33 cellular contexts compared by ENCODE assay signal in genomic region chr2:124088621-124089020, GRCh38.
"Had no signal": no experiment of that assay in that cellular context is flagged by ENCODE, and none has a peak within 500 bp of the region (broad histone marks: within the 10 kb centered on the region; RNA-seq: fewer than 3 reads in every experiment).

No MANE protein-coding gene starts in this region.

- ATAC-seq: activated CD8-positive, alpha-beta T cell treated with anti-CD3 and anti-CD28 coated beads for 36 hours; activated naive CD4-positive, alpha-beta T cell treated with anti-CD3 and anti-CD28 coated beads, Interleukin-2, amount 50 U/mL, for 72 hours; activated T-cell treated with anti-CD3 and anti-CD28 coated beads, Interleukin-2, amount 50 U/mL, for 4 hours; activated T-cell treated with anti-CD3 and anti-CD28 coated beads, Interleukin-2, amount 50 U/mL, for 72 hours; activated T-helper 17 cell treated with anti-CD3 and anti-CD28 coated beads, Interleukin-2, amount 50 U/mL, for 72 hours; body of pancreas had no signal

- FAIRE-seq: astrocyte, TTC549 had no signal

- H3K9me3 ChIP-seq: adrenal gland, body of pancreas, breast epithelium had no signal

- H3K4me3 ChIP-seq: adrenal gland, body of pancreas, breast epithelium had no signal

- H3K27me3 ChIP-seq: adrenal gland, body of pancreas, brain microvascular endothelial cell, breast epithelium had no signal

- H3K36me3 ChIP-seq: adrenal gland, brain microvascular endothelial cell, breast epithelium had no signal

- H3K27ac ChIP-seq: adrenal gland, body of pancreas, brain microvascular endothelial cell, breast epithelium, VCaP had no signal

- H3K4me1 ChIP-seq: adrenal gland, breast epithelium had no signal

- DNase-seq: activated B cell treated with CpG ODN at 0.5 μM for 24 hours; activated CD4-positive, alpha-beta memory T cell treated with anti-CD3 and anti-CD28 coated beads for 36 hours; activated CD4-positive, alpha-beta T cell treated with anti-CD3 and anti-CD28 coated beads for 4 hours; activated CD4-positive, alpha-beta T cell treated with anti-CD3 and anti-CD28 coated beads, Interleukin-2, amount 10 ng/mL, durations not matched to agents 24 days and 14 days; activated CD4-positive, alpha-beta T cell treated with anti-CD3 and anti-CD28 coated beads, Interleukin-2, amount 50 U/mL, for 1 hour; activated CD4-positive, alpha-beta T cell treated with anti-CD3 and anti-CD28 coated beads, Interleukin-2, amount 50 U/mL, for 4 hours; activated CD4-positive, CD25-positive, alpha-beta regulatory T cell treated with anti-CD3 and anti-CD28 coated beads, Interleukin-2, amount 50 U/mL, for 72 hours; activated CD8-positive, alpha-beta memory T cell treated with anti-CD3 and anti-CD28 coated beads, Interleukin-2, amount 50 U/mL, for 4 hours; activated CD8-positive, alpha-beta T cell treated with anti-CD3 and anti-CD28 coated beads for 36 hours; activated effector memory CD4-positive, alpha-beta T cell treated with anti-CD3 and anti-CD28 coated beads, Interleukin-2, amount 50 U/mL, for 16 hours; activated gamma-delta T cell treated with Interleukin-2 at 50 U/mL for 16 hours; activated naive CD4-positive, alpha-beta T cell; activated naive CD4-positive, alpha-beta T cell treated with anti-CD3 and anti-CD28 coated beads for 36 hours; activated naive CD4-positive, alpha-beta T cell treated with anti-CD3 and anti-CD28 coated beads, Interleukin-2, amount 50 U/mL, for 16 hours; activated naive CD8-positive, alpha-beta T cell treated with anti-CD3 and anti-CD28 coated beads for 36 hours; activated T-cell treated with anti-CD3 and anti-CD28 coated beads for 4 hours; activated T-cell treated with anti-CD3 and anti-CD28 coated beads, Interleukin-2, amount 50 U/mL, for 1 hour; activated T-cell treated with anti-CD3 and anti-CD28 coated beads, Interleukin-2, amount 50 U/mL, for 4 hours; activated T-cell treated with anti-CD3 and anti-CD28 coated beads, Interleukin-2, amount 50 U/mL, for 72 hours; adrenal gland; amniotic stem cell; aorta; body of pancreas; brain microvascular endothelial cell; central memory CD4-positive, alpha-beta T cell; T-helper 2 cell; T-helper 9 cell had no signal
